In genomic region chr6:118735320-118735719, GRCh38 we compare ENCODE assay signal across 8 cellular contexts.
DNase-seq lines count a peak whose midpoint lies in the region; ATAC-seq, FAIRE-seq and TF ChIP-seq lines count a peak whose summit lies in the region.

No MANE protein-coding gene starts in this region.

- H3K36me3 ChIP-seq in GM12878 (ENCODE audit: control insufficient read depth in 2 of 2, insufficient read depth in 2 of 2, low read length in 1 of 2): no peaks in the 10 kb centered on the region

- BruUV-seq in GM12878 (replicated peaks; lab: Mats Ljungman, UMichigan): no TSS peak

- FAIRE-seq in D721Med (lab: Jason Lieb, UNC) (no peak), GM12878 (lab: Jason Lieb, UNC) (no peak)

- TF ChIP-seq RAD21 in GM12878 (IDR thresholded peaks at IDR 0.05; ENCODE audit: insufficient read depth, low read depth, low read length): peak; percentile 64

- no peak overlapping the region for H3K9ac ChIP-seq in GM12878 (ENCODE audit: control insufficient read depth, insufficient read depth, low read length)

- no peaks in the 10 kb centered on the region for H3K9me3 ChIP-seq in GM12878 (replicated peaks; ENCODE audit: control insufficient read depth, insufficient read depth, low read length)

- no peaks in the 10 kb centered on the region for H3K27me3 ChIP-seq in GM12878 (replicated peaks in 1 of 2; ENCODE audit: control insufficient read depth in 2 of 2, insufficient read depth in 2 of 2, low read length in 1 of 2)

- WGBS in GM12878 (ENCODE audit: insufficient coverage, insufficient replicate concordance, low lambda C conversion rate, missing lambda C conversion rate): 65% methylated on average over 2 of the region's 2 CpGs

- intact Hi-C loops in GM12878 (cut with micrococcal nuclease; ENCODE audit: unreplicated experiment): loop anchor here (1.0 kb wide), 1 partner anchor 170 kb away; no protein-coding TSS in a partner anchor

- no peak overlapping the region for H3K4me2 ChIP-seq in GM12878 (ENCODE audit: control insufficient read depth, insufficient read depth)

- DNase-seq in D721Med (ENCODE audit: insufficient read length, low spot score): no peak
- DNase-seq in GM12878 (ENCODE audit: low read depth, low spot score): no peak
- peak; percentile 9 to 69 for DNase-seq in lung microvascular endothelial cell (ENCODE audit: low read depth in 2 of 2)
- DNase-seq in DMS79 treated with DMSO at 0.1 percent for 48 hours (lab: John Stamatoyannopoulos, UW): no peak

- TF ChIP-seq CTCF in D721Med (IDR thresholded peaks at IDR 0.05; ENCODE audit: insufficient read depth, missing control alignments) (peak; percentile 12), GM12878 (IDR thresholded peaks at IDR 0.05 in 2 of 3, conservative IDR thresholded peaks at IDR 0.05 in 1 of 3; ENCODE audit: control insufficient read depth in 2 of 3, extremely low read depth in 1 of 3, insufficient read depth in 1 of 3, low read depth in 3 of 3, low read length in 3 of 3) (peak; percentile 34 to 52 (median 49); a peak in 5 of 6 replicates)

- peak; percentile 56 for ATAC-seq in HG03432 (IDR thresholded peaks at IDR 0.05; ENCODE audit: unreplicated experiment)
- ATAC-seq in GM12878: peak; percentile 57
- no peak for ATAC-seq in HG03469 (IDR thresholded peaks at IDR 0.05; ENCODE audit: unreplicated experiment)
- ATAC-seq in HG03378 (IDR thresholded peaks at IDR 0.05; ENCODE audit: unreplicated experiment): no peak
- ATAC-seq in HG03280 (IDR thresholded peaks at IDR 0.05; ENCODE audit: unreplicated experiment): no peak

- TF ChIP-seq EP300 in GM12878 (IDR thresholded peaks at IDR 0.05; ENCODE audit: borderline replicate concordance in 1 of 2, control insufficient read depth in 1 of 2, low read depth in 2 of 2, low read length in 2 of 2): no peak

- H3K79me2 ChIP-seq in GM12878 (ENCODE audit: control insufficient read depth, insufficient read depth, low read length): no peaks in the 10 kb centered on the region

- H3K4me3 ChIP-seq in GM12878: no peak overlapping the region

- in situ Hi-C loops in GM12878 (cut with MboI): no loop called here

- no peak overlapping the region for H2AFZ ChIP-seq in GM12878 (ENCODE audit: control insufficient read depth, low read depth, low read length)

- POLR2A ChIA-PET in GM12878 (lab: Charles Lee): no interaction called here

- H4K20me1 ChIP-seq in GM12878 (ENCODE audit: control insufficient read depth, insufficient read depth): no peaks in the 10 kb centered on the region

- SMC1A ChIA-PET in GM12878 (lab: Charles Lee; ENCODE audit: uncharacterized antibody, unreplicated experiment): interaction anchor here (0.6 kb wide), 1 partner anchor 913 kb away, joined by 3 read pairs; no protein-coding TSS in a partner anchor

- no peak for TF ChIP-seq POLR2A in GM12878 (IDR thresholded peaks at IDR 0.05; ENCODE audit: low read depth, low read length)

- RAD21 ChIA-PET in GM12878 (lab: Charles Lee; ENCODE audit: unreplicated experiment): no interaction called here

- no peaks in the 10 kb centered on the region for H3K4me1 ChIP-seq in GM12878 (ENCODE audit: control insufficient read depth, insufficient read depth, low read length)

- CTCF ChIA-PET in GM12878 (lab: Yijun Ruan, JAX): interaction anchor here (1.6 kb wide), 1 partner anchor 69 kb away, joined by 3 read pairs; no protein-coding TSS in a partner anchor

- H3K27ac ChIP-seq in GM12878 (ENCODE audit: control insufficient read depth, insufficient read depth): no peak overlapping the region

TF ChIP-seq in GM12878, 131 proteins besides CTCF, POLR2A, EP300 and RAD21:
- TF ChIP-seq SMC3 (IDR thresholded peaks at IDR 0.05; ENCODE audit: borderline replicate concordance, low read length): peak; percentile 32; the same call in 1 of the 2 replicates
- no peak for TF ChIP-seq MYC (IDR thresholded peaks at IDR 0.05; ENCODE audit: insufficient read depth, insufficient read length, insufficient replicate concordance, low read length, severe bottlenecking)

Comparison
In these comparisons a context has a peak if more than half of its experiments do, and no peak if none do; other contexts are left out.
1. DNase-seq: peak in lung microvascular endothelial cell (2 of 2); none in D721Med (single experiment), GM12878 (single experiment) and DMS79 treated with DMSO at 0.1 percent for 48 hours (single experiment).
2. ATAC-seq: peak in HG03432 (single experiment) and GM12878 (single experiment); none in HG03469 (single experiment), HG03378 (single experiment) and HG03280 (single experiment).